In genomic region chr9:137007816-137008270, GRCh38 we compare ENCODE assay signal across 21 cellular contexts. TPM values are rescaled to one million over a fixed set of nuclear protein-coding genes. Genes with fewer than 3 reads are reported as not detected.
"Had no signal": no experiment of that assay in that cellular context is flagged by ENCODE, and none has a peak within 500 bp of the region (broad histone marks: within the 10 kb centered on the region; RNA-seq: fewer than 3 reads in every experiment).

No MANE protein-coding gene starts in this region.

- H3K9me3 ChIP-seq: adrenal gland, colonic mucosa, tibial artery, vagina had no signal

- H3K4me1 ChIP-seq: adrenal gland, colonic mucosa, left ventricle myocardium inferior, tibial artery, vagina had no signal

- H3K4me3 ChIP-seq: adrenal gland, cardiac muscle cell, colonic mucosa, hepatocyte, left ventricle myocardium inferior, tibial artery, vagina had no signal

- H3K27ac ChIP-seq: adrenal gland, cardiac muscle cell, colonic mucosa, hepatocyte, left ventricle myocardium inferior, tibial artery, vagina had no signal

- H3K27me3 ChIP-seq: adrenal gland, cardiac muscle cell, colonic mucosa, hepatocyte, tibial artery, vagina had no signal

- ATAC-seq: activated T-cell treated with anti-CD3 and anti-CD28 coated beads, Interleukin-2, amount 50 U/mL, for 4 hours; esophagus mucosa; natural killer cell treated with Interleukin-12 subunit alpha and Interleukin-12 subunit beta and Interleukin-15 and Interleukin-18, amount 100 ng/mL, for 72 hours; stimulated activated memory B cell treated with anti-CD40 and anti-IgM and Interleukin-4, amounts not matched to agents 10 μg/mL and 1 μg/mL and 100 μg/mL, for 72 hours; WTC11 had no signal

- H3K36me3 ChIP-seq: colonic mucosa, vagina had no signal

- DNase-seq: activated CD4-positive, alpha-beta memory T cell treated with anti-CD3 and anti-CD28 coated beads, Interleukin-2, amount 10 ng/mL, durations not matched to agents 7 days and 5 days; activated CD4-positive, alpha-beta T cell treated with anti-CD3 and anti-CD28 coated beads for 4 hours; activated effector memory CD4-positive, alpha-beta T cell treated with Interleukin-2 at 50 U/mL for 16 hours; activated naive CD4-positive, alpha-beta T cell treated with anti-CD3 and anti-CD28 coated beads, Interleukin-2, amount 50 U/mL, for 16 hours; activated T-cell treated with anti-CD3 and anti-CD28 coated beads, Interleukin-2, amount 50 U/mL, for 4 hours; adrenal gland; colonic mucosa; left ventricle myocardium inferior; occipital lobe; stimulated activated CD4-positive, alpha-beta T cell treated with anti-CD3 and anti-CD28 coated beads, Interleukin-2, amount 100 ng/mL, for 48 hours; T-helper 2 cell; tibial artery had no signal

RNA-seq across cellular contexts. Expression of gene CLIC3, which starts 11.5 kb away (rescaled TPM):
- total RNA-seq: cardiac muscle cell, skeletal muscle tissue had no signal

RNA-seq across cellular contexts. Expression of gene FUT7, which starts 24.0 kb away (rescaled TPM):
- total RNA-seq: cardiac muscle cell, colonic mucosa, hepatocyte, left ventricle myocardium inferior, occipital lobe, skeletal muscle tissue, vagina, WTC11 had no signal
- polyA plus RNA-seq: cardiac muscle cell, hepatocyte, keratinocyte had no signal

RNA-seq across cellular contexts. Expression of gene LCNL1, which starts 25.1 kb away (rescaled TPM):
- total RNA-seq: activated T-cell treated with anti-CD3 and anti-CD28 coated beads, Interleukin-2, amount 50 U/mL, for 4 hours; colonic mucosa had no signal
- polyA plus RNA-seq: cardiac muscle cell, keratinocyte had no signal
